ENCODE assay signal across 13 cellular contexts in the genomic region with DNA sequence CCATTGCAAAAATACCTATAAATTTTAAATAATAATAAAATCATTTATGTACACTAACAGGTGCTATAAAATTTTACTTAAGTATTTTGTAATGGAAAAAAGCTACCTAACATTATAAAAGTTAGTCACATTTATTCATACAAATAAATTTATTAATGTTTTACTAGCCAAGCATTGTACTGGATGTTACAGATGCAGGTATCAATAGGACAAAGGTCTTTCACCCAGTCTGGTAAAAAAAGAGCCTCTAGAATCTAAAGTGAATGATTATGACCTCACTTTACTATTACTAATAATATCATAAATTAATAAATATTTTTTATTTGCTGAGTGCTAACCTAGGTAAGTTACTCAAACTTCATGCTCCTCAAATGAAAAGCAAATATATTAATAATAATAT.
DNase-seq lines count a peak whose midpoint lies in the region; ATAC-seq and TF ChIP-seq lines count a peak whose summit lies in the region.
"Had no signal": no experiment of that assay in that cellular context is flagged by ENCODE, and none has a peak within 500 bp of the region (broad histone marks: within the 10 kb centered on the region; RNA-seq: fewer than 3 reads in every experiment).

No MANE protein-coding gene starts in this region.

- no peaks in the 10 kb centered on the region for H3K79me2 ChIP-seq in HCT116 (ENCODE audit: insufficient read depth, low read length)
- H3K79me2 ChIP-seq in hepatocyte = no peaks in the 10 kb centered on the region

- TF ChIP-seq CTCF in HCT116 (IDR thresholded peaks at IDR 0.05 in 2 of 3, conservative IDR thresholded peaks at IDR 0.05 in 1 of 3; ENCODE audit: borderline replicate concordance in 1 of 3, insufficient read depth in 1 of 3, low read depth in 2 of 3, low read length in 2 of 3) = no peak
- TF ChIP-seq CTCF in hepatocyte (IDR thresholded peaks at IDR 0.05; ENCODE audit: poor library complexity) = no peak
- TF ChIP-seq CTCF in right lobe of liver (IDR thresholded peaks at IDR 0.05) = no peak

- no peak overlapping the region for H3K27ac ChIP-seq in HCT116 (ENCODE audit: low read depth, low read length)
- H3K27ac ChIP-seq in hepatocyte = peak overlapping the region; percentile 20
- H3K27ac ChIP-seq in right lobe of liver = peak overlapping the region; percentile 27 to 89 (median 78)
- H3K27ac ChIP-seq: BLaER1, GM23248 had no signal

- H3K36me3 ChIP-seq in HCT116 (ENCODE audit: control insufficient read depth in 1 of 2, insufficient read depth in 2 of 2, low read length in 2 of 2) = no peaks in the 10 kb centered on the region
- H3K36me3 ChIP-seq in hepatocyte (replicated peaks; ENCODE audit: insufficient read depth, low read depth) = no peaks in the 10 kb centered on the region
- H3K36me3 ChIP-seq in right lobe of liver = no peaks in the 10 kb centered on the region
- H3K36me3 ChIP-seq: BLaER1, HAP-1 had no signal

- H3K4me1 ChIP-seq in HCT116 (ENCODE audit: control insufficient read depth in 1 of 2, insufficient read depth in 2 of 2, low read length in 2 of 2) = no peaks in the 10 kb centered on the region
- no peaks in the 10 kb centered on the region for H3K4me1 ChIP-seq in hepatocyte (ENCODE audit: insufficient read depth)
- H3K4me1 ChIP-seq in right lobe of liver = peaks cover 0 to 15% (median 4%) of the 10 kb centered on the region in 4 donors
- H3K4me1 ChIP-seq: BLaER1, HAP-1 had no signal

- H2AFZ ChIP-seq in HCT116 (ENCODE audit: low read depth, low read length, poor library complexity, severe bottlenecking) = peak overlapping the region; percentile 35
- no peak overlapping the region for H2AFZ ChIP-seq in hepatocyte

- H3K4me3 ChIP-seq in HCT116 (replicated peaks in 1 of 2; ENCODE audit: low read depth in 1 of 2, low read length in 2 of 2) (no peak overlapping the region), hepatocyte (no peak overlapping the region), right lobe of liver (peak overlapping the region in 2 of 3 donors; percentile 1 to 9)
- H3K4me3 ChIP-seq: BLaER1, GM23248, HAP-1 had no signal

- BruUV-seq in HCT116 (replicated peaks; lab: Mats Ljungman, UMichigan) = no TSS peak

- ATAC-seq in HCT116 (no peak), right lobe of liver (peak; percentile 44 to 66 (median 55))

- no peak overlapping the region for H3K9ac ChIP-seq in HCT116 (ENCODE audit: low read length)
- H3K9ac ChIP-seq: BLaER1, GM23248 had no signal

- no peaks in the 10 kb centered on the region for H3K9me3 ChIP-seq in HCT116 (ENCODE audit: control insufficient read depth in 1 of 2, insufficient read depth in 1 of 2, low read depth in 1 of 2, low read length in 2 of 2)
- H3K9me3 ChIP-seq in hepatocyte (ENCODE audit: low read depth) = no peaks in the 10 kb centered on the region
- no peaks in the 10 kb centered on the region for H3K9me3 ChIP-seq in right lobe of liver
- H3K9me3 ChIP-seq: BLaER1, HAP-1 had no signal

- TF ChIP-seq RAD21 in HCT116 (IDR thresholded peaks at IDR 0.05; ENCODE audit: low read depth) = no peak

- no peaks in the 10 kb centered on the region for H4K20me1 ChIP-seq in HCT116 (ENCODE audit: insufficient read depth)
- no peaks in the 10 kb centered on the region for H4K20me1 ChIP-seq in hepatocyte (ENCODE audit: insufficient read depth, poor library complexity, severe bottlenecking)
- H4K20me1 ChIP-seq: BLaER1 had no signal

- H3K9me2 ChIP-seq in HCT116 (ENCODE audit: insufficient read depth) = no peaks in the 10 kb centered on the region
- H3K9me2 ChIP-seq in hepatocyte (replicated peaks; ENCODE audit: insufficient read depth) = no peaks in the 10 kb centered on the region

- RAD21 ChIA-PET in HCT116 (lab: Charles Lee; ENCODE audit: low non-redundant PET in 1 of 2, low total read pairs in 2 of 2, uncharacterized antibody in 2 of 2, unreplicated experiment in 2 of 2) = no interaction called here

- POLR2A ChIA-PET in HCT116 (lab: Charles Lee) = no interaction called here

- CTCF ChIA-PET in HCT116 (lab: Charles Lee) = no interaction called here

- TF ChIP-seq POLR2A in HCT116 (IDR thresholded peaks at IDR 0.05; ENCODE audit: borderline replicate concordance, extremely low read depth, insufficient read depth, insufficient read length) = no peak
- TF ChIP-seq POLR2A in right lobe of liver (IDR thresholded peaks at IDR 0.05) = no peak

- intact Hi-C loops in HCT116 (cut with micrococcal nuclease) = no loop called here
- intact Hi-C loops in right lobe of liver (cut with DNase I) = no loop called here

- DNase-seq in HCT116 (ENCODE audit: low read depth, low spot score) (no peak), hepatocyte (ENCODE audit: low spot score) (no peak), right lobe of liver (no peak), AG20443 (ENCODE audit: low spot score) (no peak)
- DNase-seq in activated CD4-positive, CD25-positive, alpha-beta regulatory T cell treated with anti-CD3 and anti-CD28 coated beads, Interleukin-2, amount 50 U/mL, for 72 hours = no peak
- no peak for DNase-seq in stimulated activated CD4-positive, alpha-beta T cell treated with anti-CD3 and anti-CD28 coated beads, Interleukin-2, amount 100 ng/mL, for 24 hours
- DNase-seq: CD4-positive, alpha-beta memory T cell; DMS153; DMS79; GDM1; GM23248 had no signal

- H3K4me2 ChIP-seq in HCT116 (ENCODE audit: low read length) (no peak overlapping the region), hepatocyte (peak overlapping the region; percentile 7)
- H3K4me2 ChIP-seq: BLaER1 had no signal

- H3K27me3 ChIP-seq in HCT116 (ENCODE audit: insufficient read depth, low read length) (no peaks in the 10 kb centered on the region), hepatocyte (no peaks in the 10 kb centered on the region), right lobe of liver (no peaks in the 10 kb centered on the region)
- H3K27me3 ChIP-seq: BLaER1 had no signal

TF ChIP-seq in HCT116, 20 proteins besides CTCF, POLR2A, EP300 and RAD21:
- no peak for TF ChIP-seq REST (IDR thresholded peaks at IDR 0.05; ENCODE audit: low read depth)
- TF ChIP-seq ZNF274 (IDR thresholded peaks at IDR 0.05; ENCODE audit: low read depth, low read length) = no peak
- no peak for TF ChIP-seq EZH2 (IDR thresholded peaks at IDR 0.05)
- TF ChIP-seq TCF7L2 (IDR thresholded peaks at IDR 0.05; ENCODE audit: borderline replicate concordance, extremely low read depth, insufficient read depth, insufficient read length) = no peak
- TF ChIP-seq SRF (IDR thresholded peaks at IDR 0.05; ENCODE audit: low read depth) = no peak
- no peak for TF ChIP-seq CBX3 (IDR thresholded peaks at IDR 0.05; ENCODE audit: low read depth)
- TF ChIP-seq, protein P1, sequence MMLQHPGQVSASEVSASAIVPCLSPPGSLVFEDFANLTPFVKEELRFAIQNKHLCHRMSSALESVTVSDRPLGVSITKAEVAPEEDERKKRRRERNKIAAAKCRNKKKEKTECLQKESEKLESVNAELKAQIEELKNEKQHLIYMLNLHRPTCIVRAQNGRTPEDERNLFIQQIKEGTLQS (IDR thresholded peaks at IDR 0.05) = no peak
- TF ChIP-seq EGR1 (IDR thresholded peaks at IDR 0.05; ENCODE audit: low read depth) = no peak
- TF ChIP-seq CEBPB (IDR thresholded peaks at IDR 0.05; ENCODE audit: low read depth) = no peak
- no peak for TF ChIP-seq SP1 (IDR thresholded peaks at IDR 0.05; ENCODE audit: low read depth)
- TF ChIP-seq, protein P2, sequence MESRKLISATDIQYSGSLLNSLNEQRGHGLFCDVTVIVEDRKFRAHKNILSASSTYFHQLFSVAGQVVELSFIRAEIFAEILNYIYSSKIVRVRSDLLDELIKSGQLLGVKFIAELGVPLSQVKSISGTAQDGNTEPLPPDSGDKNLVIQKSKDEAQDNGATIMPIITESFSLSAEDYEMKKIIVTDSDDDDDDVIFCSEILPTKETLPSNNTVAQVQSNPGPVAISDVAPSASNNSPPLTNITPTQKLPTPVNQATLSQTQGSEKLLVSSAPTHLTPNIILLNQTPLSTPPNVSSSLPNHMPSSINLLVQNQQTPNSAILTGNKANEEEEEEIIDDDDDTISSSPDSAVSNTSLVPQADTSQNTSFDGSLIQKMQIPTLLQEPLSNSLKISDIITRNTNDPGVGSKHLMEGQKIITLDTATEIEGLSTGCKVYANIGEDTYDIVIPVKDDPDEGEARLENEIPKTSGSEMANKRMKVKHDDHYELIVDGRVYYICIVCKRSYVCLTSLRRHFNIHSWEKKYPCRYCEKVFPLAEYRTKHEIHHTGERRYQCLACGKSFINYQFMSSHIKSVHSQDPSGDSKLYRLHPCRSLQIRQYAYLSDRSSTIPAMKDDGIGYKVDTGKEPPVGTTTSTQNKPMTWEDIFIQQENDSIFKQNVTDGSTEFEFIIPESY (IDR thresholded peaks at IDR 0.05; ENCODE audit: extremely low read depth, insufficient replicate concordance, low read length) = no peak
- no peak for TF ChIP-seq MAX (IDR thresholded peaks at IDR 0.05)
- TF ChIP-seq FOSL1 (IDR thresholded peaks at IDR 0.05; ENCODE audit: low read depth) = no peak

Comparison
In these comparisons a context has a peak if more than half of its experiments do, and no peak if none do; other contexts are left out.
1. H3K4me3 ChIP-seq: peak in right lobe of liver (2 of 3); none in HCT116 (0 of 2) and hepatocyte (single experiment).